In the genomic region with DNA sequence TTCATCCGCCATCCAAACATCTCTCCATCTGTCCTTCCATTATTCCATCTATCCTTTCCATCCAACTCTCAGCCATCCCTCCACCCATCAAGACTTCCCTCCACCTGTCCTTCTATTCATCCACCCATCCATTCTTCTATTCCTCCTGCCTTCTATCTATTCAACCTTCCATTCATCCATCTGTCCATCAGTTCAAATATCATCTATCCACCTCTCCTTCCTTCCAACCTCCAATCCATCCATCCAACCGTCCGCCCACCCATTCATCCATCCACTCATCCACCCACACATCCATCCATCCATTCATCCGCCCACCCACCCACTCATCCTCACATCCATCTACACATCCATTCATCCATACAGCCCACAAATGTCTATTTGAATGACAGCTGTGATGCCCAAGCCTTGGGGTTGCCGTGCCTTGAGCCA, we compare ENCODE assay signal across 34 cellular contexts.
A peak's percentile ranks its signal among the peaks of the same experiment; 100 is the strongest.
DNase-seq lines count a peak whose midpoint lies in the region; ATAC-seq, FAIRE-seq and TF ChIP-seq lines count a peak whose summit lies in the region.
"Had no signal": no experiment of that assay in that cellular context is flagged by ENCODE, and none has a peak within 500 bp of the region (broad histone marks: within the 10 kb centered on the region; RNA-seq: fewer than 3 reads in every experiment).

No MANE protein-coding gene starts in this region.

- no peak overlapping the region for H3K27ac ChIP-seq in K562 (ENCODE audit: extremely low read depth, low read depth, low read length)
- H3K27ac ChIP-seq in uterus, result peak overlapping the region; percentile 94 to 96
- H3K27ac ChIP-seq: WERI-Rb-1 had no signal

- ATAC-seq in activated CD8-positive, alpha-beta T cell treated with anti-CD3 and anti-CD28 coated beads, Interleukin-2, amount 10 ng/mL, durations not matched to agents 7 days and 5 days, result no peak
- no peak for ATAC-seq in activated CD8-positive, alpha-beta T cell treated with anti-CD3 and anti-CD28 coated beads for 36 hours
- ATAC-seq in K562, result no peak
- no peak for ATAC-seq in GM18519 (IDR thresholded peaks at IDR 0.05; ENCODE audit: low FRiP score, unreplicated experiment)
- ATAC-seq in esophagus mucosa, result no peak
- ATAC-seq: naive thymus-derived CD8-positive, alpha-beta T cell; stimulated activated naive CD8-positive, alpha-beta T cell treated with anti-CD3 and anti-CD28 coated beads, Interleukin-15, Interleukin-2, amounts not matched to agents 100 U/mL and 50 U/mL, for 24 hours had no signal

- H3K9me3 ChIP-seq in K562 (replicated peaks; ENCODE audit: control insufficient read depth, insufficient read depth, low read depth, low read length) (0 out of 2 replicates have a peak, but pooled peaks cover 4% of the 10 kb centered on the region), uterus (no peaks in the 10 kb centered on the region)
- H3K9me3 ChIP-seq: esophagus muscularis mucosa, heart left ventricle, left ventricle myocardium inferior, ovary had no signal

- POLR2A ChIA-PET in activated CD8-positive, alpha-beta T cell treated with anti-CD3 and anti-CD28 coated beads, Interleukin-2, amount 10 ng/mL, durations not matched to agents 7 days and 5 days (lab: Charles Lee), result no interaction called here
- POLR2A ChIA-PET in activated CD8-positive, alpha-beta T cell treated with anti-CD3 and anti-CD28 coated beads for 36 hours (lab: Charles Lee), result no interaction called here
- POLR2A ChIA-PET in K562 (lab: Yijun Ruan, JAX), result no interaction called here

- H4K20me1 ChIP-seq in K562 (replicated peaks; ENCODE audit: control insufficient read depth, insufficient read depth, low read length), result no peaks in the 10 kb centered on the region

- H3K4me3 Mint-ChIP-seq in activated CD8-positive, alpha-beta T cell treated with anti-CD3 and anti-CD28 coated beads, Interleukin-2, amount 10 ng/mL, durations not matched to agents 7 days and 5 days, result no peak overlapping the region
- no peak overlapping the region for H3K4me3 Mint-ChIP-seq in activated CD8-positive, alpha-beta T cell treated with anti-CD3 and anti-CD28 coated beads for 36 hours
- no peak overlapping the region for H3K4me3 Mint-ChIP-seq in neural crest cell
- H3K4me3 Mint-ChIP-seq: activated naive CD8-positive, alpha-beta T cell treated with anti-CD3 and anti-CD28 coated beads, Interleukin-2, amount 10 ng/mL, durations not matched to agents 7 days and 5 days; naive thymus-derived CD8-positive, alpha-beta T cell had no signal

- peaks cover 3% of the 10 kb centered on the region for H3K4me1 Mint-ChIP-seq in activated CD8-positive, alpha-beta T cell treated with anti-CD3 and anti-CD28 coated beads, Interleukin-2, amount 10 ng/mL, durations not matched to agents 7 days and 5 days (ENCODE audit: low read depth)
- peaks cover 11% of the 10 kb centered on the region for H3K4me1 Mint-ChIP-seq in activated CD8-positive, alpha-beta T cell treated with anti-CD3 and anti-CD28 coated beads for 36 hours (ENCODE audit: low read depth)
- peaks cover 12% of the 10 kb centered on the region for H3K4me1 Mint-ChIP-seq in neural crest cell

- in situ Hi-C loops in K562 (cut with MboI), result no loop called here

- H3K9me1 ChIP-seq in K562 (ENCODE audit: control insufficient read depth, insufficient read depth, low read length), result no peaks in the 10 kb centered on the region

- CTCF ChIA-PET in activated CD8-positive, alpha-beta T cell treated with anti-CD3 and anti-CD28 coated beads, Interleukin-2, amount 10 ng/mL, durations not matched to agents 7 days and 5 days (lab: Charles Lee), result no interaction called here
- CTCF ChIA-PET in activated CD8-positive, alpha-beta T cell treated with anti-CD3 and anti-CD28 coated beads for 36 hours (lab: Charles Lee), result no interaction called here
- CTCF ChIA-PET in K562 (lab: Yijun Ruan, JAX; ENCODE audit: low intra/inter-chr PET ratio), result no interaction called here

- no peak for FAIRE-seq in K562 (lab: Jason Lieb, UNC)
- FAIRE-seq: A204.1, D721Med, RCC 7860, small intestine had no signal

- intact Hi-C loops in activated CD8-positive, alpha-beta T cell treated with anti-CD3 and anti-CD28 coated beads for 36 hours (cut with micrococcal nuclease), result no loop called here
- intact Hi-C loops in K562 (cut with micrococcal nuclease) (no loop called here), uterus (cut with DNase I; ENCODE audit: low total_unique reads) (no loop called here)

- H3K4me1 ChIP-seq in K562 (replicated peaks in 1 of 2; ENCODE audit: control insufficient read depth in 2 of 2, insufficient read depth in 2 of 2, low read length in 2 of 2) (peaks cover 20 to 27% of the 10 kb centered on the region in 2 experiments), uterus (peaks cover 8 to 9% of the 10 kb centered on the region in 2 donors)

- TF ChIP-seq CTCF in activated CD8-positive, alpha-beta T cell treated with anti-CD3 and anti-CD28 coated beads for 36 hours (IDR thresholded peaks at IDR 0.05), result no peak
- no peak for TF ChIP-seq CTCF in K562 (IDR thresholded peaks at IDR 0.05 in 2 of 3, conservative IDR thresholded peaks at IDR 0.05 in 1 of 3; ENCODE audit: insufficient read depth in 2 of 3, low read depth in 1 of 3, low read length in 3 of 3)
- no peak for TF ChIP-seq CTCF in neural crest cell (conservative IDR thresholded peaks at IDR 0.05)
- no peak for TF ChIP-seq CTCF in uterus (IDR thresholded peaks at IDR 0.05)

- no peaks in the 10 kb centered on the region for H3K36me3 ChIP-seq in K562 (ENCODE audit: control insufficient read depth, insufficient read depth, low read length)
- no peaks in the 10 kb centered on the region for H3K36me3 ChIP-seq in uterus
- H3K36me3 ChIP-seq: esophagus muscularis mucosa, heart left ventricle, left ventricle myocardium inferior, ovary, WERI-Rb-1 had no signal

- H3K4me3 ChIP-seq in K562 (no peak overlapping the region), uterus (no peak overlapping the region)
- H3K4me3 ChIP-seq: esophagus muscularis mucosa, heart left ventricle, left ventricle myocardium inferior, ovary had no signal

- H3K4me2 ChIP-seq in K562 (ENCODE audit: insufficient read depth, low read length), result no peak overlapping the region

- TF ChIP-seq EP300 in K562 (IDR thresholded peaks at IDR 0.05; ENCODE audit: low read length), result no peak

- H3K27ac Mint-ChIP-seq in activated CD8-positive, alpha-beta T cell treated with anti-CD3 and anti-CD28 coated beads, Interleukin-2, amount 10 ng/mL, durations not matched to agents 7 days and 5 days, result peak overlapping the region; percentile 8
- H3K27ac Mint-ChIP-seq in activated CD8-positive, alpha-beta T cell treated with anti-CD3 and anti-CD28 coated beads for 36 hours, result no peak overlapping the region
- H3K27ac Mint-ChIP-seq in neural crest cell (ENCODE audit: unreplicated experiment), result peak overlapping the region; percentile 41
- H3K27ac Mint-ChIP-seq: activated naive CD8-positive, alpha-beta T cell treated with anti-CD3 and anti-CD28 coated beads, Interleukin-2, amount 10 ng/mL, durations not matched to agents 7 days and 5 days had no signal

- peaks cover 18% of the 10 kb centered on the region for H3K27me3 Mint-ChIP-seq in activated CD8-positive, alpha-beta T cell treated with anti-CD3 and anti-CD28 coated beads, Interleukin-2, amount 10 ng/mL, durations not matched to agents 7 days and 5 days (ENCODE audit: low read depth)
- H3K27me3 Mint-ChIP-seq in activated CD8-positive, alpha-beta T cell treated with anti-CD3 and anti-CD28 coated beads for 36 hours, result peaks cover 16% of the 10 kb centered on the region
- H3K27me3 Mint-ChIP-seq in neural crest cell (ENCODE audit: low read depth), result peaks cover 3% of the 10 kb centered on the region

- TF ChIP-seq RAD21 in K562 (CRISPR knock-in tag; conservative IDR thresholded peaks at IDR 0.05 in 1 of 2, IDR thresholded peaks at IDR 0.05 in 1 of 2), result no peak

- 52% methylated on average over 5 of the region's 5 CpGs for WGBS in K562 (ENCODE audit: insufficient coverage, low coverage, missing lambda C conversion rate)

- H2AFZ ChIP-seq in K562 (ENCODE audit: low read depth, low read length), result no peak overlapping the region

- no TSS peak for BruUV-seq in K562 (replicated peaks; lab: Mats Ljungman, UMichigan)

- no peaks in the 10 kb centered on the region for H3K36me3 Mint-ChIP-seq in activated CD8-positive, alpha-beta T cell treated with anti-CD3 and anti-CD28 coated beads, Interleukin-2, amount 10 ng/mL, durations not matched to agents 7 days and 5 days (ENCODE audit: low read depth)
- no peaks in the 10 kb centered on the region for H3K36me3 Mint-ChIP-seq in activated CD8-positive, alpha-beta T cell treated with anti-CD3 and anti-CD28 coated beads for 36 hours (ENCODE audit: low read depth)
- no peaks in the 10 kb centered on the region for H3K36me3 Mint-ChIP-seq in neural crest cell (ENCODE audit: low read depth)
- H3K36me3 Mint-ChIP-seq: naive thymus-derived CD8-positive, alpha-beta T cell had no signal

- H3K9me3 Mint-ChIP-seq in activated CD8-positive, alpha-beta T cell treated with anti-CD3 and anti-CD28 coated beads, Interleukin-2, amount 10 ng/mL, durations not matched to agents 7 days and 5 days (ENCODE audit: insufficient read depth), result no peaks in the 10 kb centered on the region
- H3K9me3 Mint-ChIP-seq in activated CD8-positive, alpha-beta T cell treated with anti-CD3 and anti-CD28 coated beads for 36 hours, result no peaks in the 10 kb centered on the region
- no peaks in the 10 kb centered on the region for H3K9me3 Mint-ChIP-seq in neural crest cell

- DNase-seq in activated CD8-positive, alpha-beta T cell treated with anti-CD3 and anti-CD28 coated beads, Interleukin-2, amount 10 ng/mL, durations not matched to agents 7 days and 5 days, result no peak
- no peak for DNase-seq in activated CD8-positive, alpha-beta T cell treated with anti-CD3 and anti-CD28 coated beads for 36 hours
- DNase-seq in K562 (ENCODE audit: extremely low read depth in 1 of 4, low spot score in 3 of 4) (no peak), neural crest cell (ENCODE audit: low read depth, low spot score) (no peak), uterus (no peak), cerebellar nuclear complex (lab: John Stamatoyannopoulos, UW) (no peak)
- DNase-seq: activated CD4-positive, alpha-beta T cell treated with anti-CD3 and anti-CD28 coated beads for 48 hours; activated effector memory CD4-positive, alpha-beta T cell treated with anti-CD3 and anti-CD28 coated beads, Interleukin-2, amount 50 U/mL, for 16 hours; activated naive CD8-positive, alpha-beta T cell treated with anti-CD3 and anti-CD28 coated beads, Interleukin-2, amount 10 ng/mL, durations not matched to agents 7 days and 5 days; activated T-cell treated with anti-CD3 and anti-CD28 coated beads, Interleukin-2, amount 50 U/mL, for 1 hour; cortex of kidney; DND-41; foreskin keratinocyte; GF-D8; islet precursor cell; left ventricle myocardium inferior; naive thymus-derived CD8-positive, alpha-beta T cell; NCI-H1092; NCI-H1694 treated with DMSO at 0.1 percent for 48 hours; NCI-H446 treated with DMSO at 0.1 percent for 48 hours; NCI-H82; small intestine; stimulated activated CD4-positive, alpha-beta T cell treated with anti-CD3 and anti-CD28 coated beads, Interleukin-1b, Interleukin-23, amount 100 ng/mL, for 48 hours; stimulated activated naive CD8-positive, alpha-beta T cell treated with anti-CD3 and anti-CD28 coated beads, Interleukin-15, Interleukin-2, amounts not matched to agents 100 U/mL and 50 U/mL, for 24 hours; SW 1271; WERI-Rb-1 had no signal

- H3K27me3 ChIP-seq in K562 (ENCODE audit: control insufficient read depth in 2 of 2, insufficient read depth in 2 of 2, low read length in 2 of 2) (no peaks in the 10 kb centered on the region), uterus (no peaks in the 10 kb centered on the region)
- H3K27me3 ChIP-seq: esophagus muscularis mucosa, foreskin keratinocyte, heart left ventricle, ovary had no signal

- TF ChIP-seq POLR2A in K562 (conservative IDR thresholded peaks at IDR 0.05) (no peak), uterus (IDR thresholded peaks at IDR 0.05) (no peak)

- no peak overlapping the region for H3K9ac ChIP-seq in K562 (ENCODE audit: insufficient read depth in 1 of 2, low read depth in 2 of 2, low read length in 2 of 2)

- no peaks in the 10 kb centered on the region for H3K79me2 ChIP-seq in K562 (ENCODE audit: control insufficient read depth, insufficient read depth, low read length)
